ENCODE assay signal across 7 cellular contexts in genomic region chr15:79310612-79310984, GRCh38. TPM values are rescaled to one million over a fixed set of nuclear protein-coding genes. Genes with fewer than 3 reads are reported as not detected.
DNase-seq lines count a peak whose midpoint lies in the region; ATAC-seq, FAIRE-seq and TF ChIP-seq lines count a peak whose summit lies in the region.

No MANE protein-coding gene starts in this region.

- intact Hi-C loops in MCF 10A (cut with micrococcal nuclease), result no loop called here

- TF ChIP-seq CTCF in HFF-Myc (IDR thresholded peaks at IDR 0.05; ENCODE audit: low read depth, low read length, missing control alignments), result no peak
- no peak for TF ChIP-seq CTCF in MCF 10A (IDR thresholded peaks at IDR 0.05; ENCODE audit: unreplicated experiment)

- no TSS peak for BruUV-seq in MCF 10A (replicated peaks; lab: Mats Ljungman, UMichigan)

- peak; percentile 42 for ATAC-seq in GM18511 (IDR thresholded peaks at IDR 0.05; ENCODE audit: unreplicated experiment)

- H3K27me3 Mint-ChIP-seq in MCF 10A (ENCODE audit: insufficient read depth, unreplicated experiment), result peaks cover 27% of the 10 kb centered on the region

- H3K27ac Mint-ChIP-seq in MCF 10A (ENCODE audit: low read depth, unreplicated experiment), result peak overlapping the region; percentile 88

- H3K9me3 Mint-ChIP-seq in MCF 10A (ENCODE audit: unreplicated experiment), result no peaks in the 10 kb centered on the region

- POLR2A ChIA-PET in MCF 10A (lab: Yijun Ruan, JAX), result interaction anchor here (0.7 to 1.8 kb wide), 4 partner anchors 10 to 1155 kb away, joined by 3 to 4 read pairs (median 3); no protein-coding TSS in a partner anchor

- no peak for FAIRE-seq in RCC 7860 (lab: Jason Lieb, UNC)

- H3K4me3 ChIP-seq in HFF-Myc (replicated peaks; ENCODE audit: low read depth, low read length), result peak overlapping the region; percentile 99
- peak overlapping the region; percentile 78 for H3K4me3 ChIP-seq in urinary bladder (ENCODE audit: low read depth, low read length)

- H3K36me3 ChIP-seq in urinary bladder (ENCODE audit: insufficient read depth), result no peaks in the 10 kb centered on the region

- peaks cover 22% of the 10 kb centered on the region for H3K36me3 Mint-ChIP-seq in MCF 10A (ENCODE audit: insufficient read depth, unreplicated experiment)

- under 1% methylated on average over 17 of the region's 17 CpGs for whole genome bisulfite sequencing in urinary bladder

- no peak overlapping the region for H3K27ac ChIP-seq in urinary bladder (ENCODE audit: low read depth)

- CTCF ChIA-PET in MCF 10A (lab: Yijun Ruan, JAX), result interaction anchor here (0.6 to 0.7 kb wide), 2 partner anchors 23 to 1484 kb away, joined by 3 to 4 read pairs; no protein-coding TSS in a partner anchor

- peaks cover 18% of the 10 kb centered on the region for H3K4me1 Mint-ChIP-seq in MCF 10A (ENCODE audit: insufficient read depth, unreplicated experiment)

- DNase-seq in HFF-Myc (ENCODE audit: extremely low read depth, low read depth), result no peak
- DNase-seq in NCI-H2171 (lab: John Stamatoyannopoulos, UW), result peak; percentile 79
- DNase-seq in MCF 10A (ENCODE audit: unreplicated experiment), result peak; percentile 13
- DNase-seq in medulla oblongata (ENCODE audit: extremely low spot score), result peak; percentile 5
- no peak for DNase-seq in RCC 7860 (ENCODE audit: low spot score)

- H3K4me3 Mint-ChIP-seq in MCF 10A (ENCODE audit: unreplicated experiment), result peak overlapping the region; percentile 90

- no peaks in the 10 kb centered on the region for H3K4me1 ChIP-seq in urinary bladder (ENCODE audit: insufficient read depth)

RNA-seq across cellular contexts. Expression of gene TMED3, which starts 0.3 kb away (rescaled TPM):
- total RNA-seq in MCF 10A (2022) (62.4 and 70.0 TPM in 2 replicates), urinary bladder (62.2 TPM)
- 65.3 TPM for polyA plus RNA-seq in urinary bladder

RNA-seq across cellular contexts. Expression of gene ANKRD34C, which starts 28.1 kb away (rescaled TPM):
- total RNA-seq in MCF 10A (2022) (not detected in 2 replicates), urinary bladder (not detected)
- not detected for polyA plus RNA-seq in urinary bladder

Comparison
In these comparisons a context has a peak if more than half of its experiments do, and no peak if none do; other contexts are left out.
1. DNase-seq: peak in NCI-H2171 (single experiment), MCF 10A (single experiment) and medulla oblongata (single experiment); none in HFF-Myc (single experiment) and RCC 7860 (single experiment).